19 cellular contexts compared by ENCODE assay signal in genomic region chr11:113213549-113213948, GRCh38.
DNase-seq lines count a peak whose midpoint lies in the region; ATAC-seq and TF ChIP-seq lines count a peak whose summit lies in the region.
"Had no signal": no experiment of that assay in that cellular context is flagged by ENCODE, and none has a peak within 500 bp of the region (broad histone marks: within the 10 kb centered on the region; RNA-seq: fewer than 3 reads in every experiment).

No MANE protein-coding gene starts in this region.

- H3K27me3 ChIP-seq in stomach: no peaks in the 10 kb centered on the region

- no peak for TF ChIP-seq EP300 in stomach (IDR thresholded peaks at IDR 0.05)

- peaks cover 20% of the 10 kb centered on the region for H3K27me3 Mint-ChIP-seq in activated T-helper 2 cell treated with anti-CD3 and anti-CD28 coated beads, Interferon-gamma antibody, Interleukin-2, Interleukin-4, amounts not matched to agents 10 μg/mL and 5 μg/mL and 100 μg/mL, durations not matched to agents 14 hours and 24 hours and 36 hours (ENCODE audit: low read depth)

- no peaks in the 10 kb centered on the region for H3K4me1 Mint-ChIP-seq in activated T-helper 2 cell treated with anti-CD3 and anti-CD28 coated beads, Interferon-gamma antibody, Interleukin-2, Interleukin-4, amounts not matched to agents 10 μg/mL and 5 μg/mL and 100 μg/mL, durations not matched to agents 14 hours and 24 hours and 36 hours (ENCODE audit: low read depth)
- H3K4me1 Mint-ChIP-seq: CD4-positive, alpha-beta memory T cell had no signal

- POLR2A ChIA-PET in RWPE1 (lab: Yijun Ruan, JAX; ENCODE audit: low non-redundant PET): no interaction called here

- TF ChIP-seq CTCF in VCaP (conservative IDR thresholded peaks at IDR 0.05): no peak
- no peak for TF ChIP-seq CTCF in stomach (IDR thresholded peaks at IDR 0.05)
- TF ChIP-seq CTCF in RWPE1 (conservative IDR thresholded peaks at IDR 0.05; ENCODE audit: low read depth): no peak

- peaks cover 0 to 46% (median 4%) of the 10 kb centered on the region in 4 donors for H3K36me3 ChIP-seq in stomach

- ATAC-seq in HG02884 (IDR thresholded peaks at IDR 0.05; ENCODE audit: unreplicated experiment): no peak
- ATAC-seq: GM12878 had no signal

- no peak overlapping the region for H3K27ac Mint-ChIP-seq in activated T-helper 2 cell treated with anti-CD3 and anti-CD28 coated beads, Interferon-gamma antibody, Interleukin-2, Interleukin-4, amounts not matched to agents 10 μg/mL and 5 μg/mL and 100 μg/mL, durations not matched to agents 14 hours and 24 hours and 36 hours
- H3K27ac Mint-ChIP-seq: CD4-positive, alpha-beta memory T cell had no signal

- no peaks in the 10 kb centered on the region for H3K9me3 ChIP-seq in stomach

- intact Hi-C loops in stomach (cut with DNase I; ENCODE audit: low total_unique reads): no loop called here
- intact Hi-C loops in activated T-helper 2 cell treated with anti-CD3 and anti-CD28 coated beads, Interferon-gamma antibody, Interleukin-2, Interleukin-4, amounts not matched to agents 10 μg/mL and 5 μg/mL and 100 μg/mL, durations not matched to agents 14 hours and 24 hours and 36 hours (cut with micrococcal nuclease): no loop called here

- DNase-seq in DMS53 treated with DMSO at 0.1 percent for 48 hours (lab: John Stamatoyannopoulos, UW; ENCODE audit: unreplicated experiment) (peak; percentile 53), NCI-H2029 (lab: John Stamatoyannopoulos, UW) (peak; percentile 61), stomach (peak; percentile 52), RWPE1 (ENCODE audit: low spot score) (no peak)
- no peak for DNase-seq in activated T-helper 2 cell treated with anti-CD3 and anti-CD28 coated beads, Interferon-gamma antibody, Interleukin-2, Interleukin-4, amounts not matched to agents 10 μg/mL and 5 μg/mL and 100 μg/mL, durations not matched to agents 14 hours and 24 hours and 36 hours (ENCODE audit: low spot score)
- DNase-seq in stimulated activated CD4-positive, alpha-beta T cell treated with anti-CD3 and anti-CD28 coated beads, Interleukin-2, amount 100 ng/mL, for 48 hours: no peak
- DNase-seq: C1 segment of cervical spinal cord; Calu3; CD4-positive, alpha-beta memory T cell; COR-L47; DMS79; EL; GDM1; GM23248; H7; HCEC 1CT had no signal

- no peaks in the 10 kb centered on the region for H3K4me1 ChIP-seq in stomach

- H3K27ac ChIP-seq in VCaP: peak overlapping the region; percentile 36; the same call in 1 of the 2 replicates
- no peak overlapping the region for H3K27ac ChIP-seq in stomach
- H3K27ac ChIP-seq in RWPE1: no peak overlapping the region
- H3K27ac ChIP-seq: GM23248 had no signal

- H3K4me3 Mint-ChIP-seq in activated T-helper 2 cell treated with anti-CD3 and anti-CD28 coated beads, Interferon-gamma antibody, Interleukin-2, Interleukin-4, amounts not matched to agents 10 μg/mL and 5 μg/mL and 100 μg/mL, durations not matched to agents 14 hours and 24 hours and 36 hours (ENCODE audit: low read depth): no peak overlapping the region
- H3K4me3 Mint-ChIP-seq: CD4-positive, alpha-beta memory T cell had no signal

- no peaks in the 10 kb centered on the region for H3K36me3 Mint-ChIP-seq in activated T-helper 2 cell treated with anti-CD3 and anti-CD28 coated beads, Interferon-gamma antibody, Interleukin-2, Interleukin-4, amounts not matched to agents 10 μg/mL and 5 μg/mL and 100 μg/mL, durations not matched to agents 14 hours and 24 hours and 36 hours (ENCODE audit: low read depth)
- H3K36me3 Mint-ChIP-seq: CD4-positive, alpha-beta memory T cell had no signal

- no peaks in the 10 kb centered on the region for H3K9me3 Mint-ChIP-seq in activated T-helper 2 cell treated with anti-CD3 and anti-CD28 coated beads, Interferon-gamma antibody, Interleukin-2, Interleukin-4, amounts not matched to agents 10 μg/mL and 5 μg/mL and 100 μg/mL, durations not matched to agents 14 hours and 24 hours and 36 hours

- 43 to 67% (median 55%) methylated on average over 2 of the region's 2 CpGs for WGBS in stomach, 5 donors

- CTCF ChIA-PET in RWPE1 (lab: Yijun Ruan, JAX): no interaction called here

- no peak for TF ChIP-seq POLR2A in stomach (IDR thresholded peaks at IDR 0.05)

- H3K4me3 ChIP-seq in stomach: no peak overlapping the region
- H3K4me3 ChIP-seq: GM12878, GM23248 had no signal

Comparison
In these comparisons a context has a peak if more than half of its experiments do, and no peak if none do; other contexts are left out.
1. DNase-seq: peak in DMS53 treated with DMSO at 0.1 percent for 48 hours (single experiment), NCI-H2029 (single experiment) and stomach (single experiment); none in activated T-helper 2 cell treated with anti-CD3 and anti-CD28 coated beads, Interferon-gamma antibody, Interleukin-2, Interleukin-4, amounts not matched to agents 10 μg/mL and 5 μg/mL and 100 μg/mL, durations not matched to agents 14 hours and 24 hours and 36 hours (single experiment), RWPE1 (single experiment) and stimulated activated CD4-positive, alpha-beta T cell treated with anti-CD3 and anti-CD28 coated beads, Interleukin-2, amount 100 ng/mL, for 48 hours (0 of 2).